Comparison of ENCODE assay signal across 9 cellular contexts in genomic region chr17:49227436-49228261, GRCh38. TPM values are rescaled to one million over a fixed set of nuclear protein-coding genes. Genes with fewer than 3 reads are reported as not detected.
DNase-seq lines count a peak whose midpoint lies in the region; ATAC-seq, FAIRE-seq and TF ChIP-seq lines count a peak whose summit lies in the region.
"Had no signal": no experiment of that assay in that cellular context is flagged by ENCODE, and none has a peak within 500 bp of the region (broad histone marks: within the 10 kb centered on the region; RNA-seq: fewer than 3 reads in every experiment).

No MANE protein-coding gene starts in this region.

- peak overlapping the region in 1 of 4 donors; percentile 77 for H3K4me3 Mint-ChIP-seq in IgD-negative memory B cell
- H3K4me3 Mint-ChIP-seq in activated T-cell treated with anti-CD3 and anti-CD28 coated beads, Interleukin-2, amount 50 U/mL, for 72 hours, result no peak overlapping the region

- H3K23ac ChIP-seq in neuronal stem cell (ENCODE audit: low read depth, low read length, poor library complexity), result no peak overlapping the region

- peaks cover 3% of the 10 kb centered on the region for H3K36me3 Mint-ChIP-seq in IgD-negative memory B cell
- no peaks in the 10 kb centered on the region for H3K36me3 Mint-ChIP-seq in activated T-cell treated with anti-CD3 and anti-CD28 coated beads, Interleukin-2, amount 50 U/mL, for 72 hours (ENCODE audit: insufficient read depth in 2 of 2)

- H3K36me3 ChIP-seq in neuronal stem cell (replicated peaks in 1 of 2; ENCODE audit: control insufficient read depth in 2 of 2, insufficient read depth in 2 of 2, low read length in 2 of 2) (no peaks in the 10 kb centered on the region), suprapubic skin (no peaks in the 10 kb centered on the region)

- H3K27me3 Mint-ChIP-seq in IgD-negative memory B cell, result peaks cover 22% of the 10 kb centered on the region
- peaks cover 55% of the 10 kb centered on the region for H3K27me3 Mint-ChIP-seq in activated T-cell treated with anti-CD3 and anti-CD28 coated beads, Interleukin-2, amount 50 U/mL, for 72 hours (ENCODE audit: low read depth)

- no peak overlapping the region for H2BK12ac ChIP-seq in neuronal stem cell (ENCODE audit: low read length)

- no peaks in the 10 kb centered on the region for H3K9me3 Mint-ChIP-seq in IgD-negative memory B cell
- no peaks in the 10 kb centered on the region for H3K9me3 Mint-ChIP-seq in activated T-cell treated with anti-CD3 and anti-CD28 coated beads, Interleukin-2, amount 50 U/mL, for 72 hours

- no peak overlapping the region for H3K18ac ChIP-seq in neuronal stem cell (ENCODE audit: low read length)

- DNase-seq in D721Med (ENCODE audit: insufficient read length, low spot score) (peak; percentile 94), RKO (ENCODE audit: low spot score) (peak; percentile 61), fibroblast of mammary gland (ENCODE audit: low read depth) (peak; percentile 64), neuronal stem cell (ENCODE audit: low spot score) (peak; percentile 66), suprapubic skin (ENCODE audit: low spot score in 2 of 2) (peak; percentile 85 to 91)
- peak; percentile 80 to 81 for DNase-seq in activated T-cell treated with anti-CD3 and anti-CD28 coated beads, Interleukin-2, amount 50 U/mL, for 72 hours

- no peak overlapping the region for H3K9ac ChIP-seq in neuronal stem cell (ENCODE audit: low read depth, low read length, poor library complexity)

- no peak overlapping the region for H2BK5ac ChIP-seq in neuronal stem cell (ENCODE audit: low read length)

- H3K27ac ChIP-seq in neuronal stem cell (replicated peaks; ENCODE audit: low read length), result no peak overlapping the region
- no peak overlapping the region for H3K27ac ChIP-seq in suprapubic skin

- no peak overlapping the region for H3K4me3 ChIP-seq in fibroblast of mammary gland (ENCODE audit: control insufficient read depth, low read depth, low read length)
- no peak overlapping the region for H3K4me3 ChIP-seq in neuronal stem cell (ENCODE audit: low read length in 2 of 2)
- no peak overlapping the region for H3K4me3 ChIP-seq in suprapubic skin

- H3K9me3 ChIP-seq in neuronal stem cell (replicated peaks in 1 of 2; ENCODE audit: control insufficient read depth in 2 of 2, insufficient read depth in 1 of 2, low read depth in 1 of 2, low read length in 2 of 2) (no peaks in the 10 kb centered on the region), suprapubic skin (no peaks in the 10 kb centered on the region)

- H4K8ac ChIP-seq in neuronal stem cell (ENCODE audit: low read depth, low read length), result no peak overlapping the region

- no peak for TF ChIP-seq POLR2A in suprapubic skin (IDR thresholded peaks at IDR 0.05)

- no peak overlapping the region for H4K91ac ChIP-seq in neuronal stem cell (ENCODE audit: low read depth, low read length, poor library complexity)

- H3K79me1 ChIP-seq in neuronal stem cell (ENCODE audit: low read depth, low read length), result no peaks in the 10 kb centered on the region

- no peak overlapping the region for H3K14ac ChIP-seq in neuronal stem cell (ENCODE audit: low read length)

- H2AK5ac ChIP-seq in neuronal stem cell (ENCODE audit: low read depth, low read length), result no peak overlapping the region

- H3K27ac Mint-ChIP-seq in IgD-negative memory B cell, result peak overlapping the region; percentile 15 to 78 (median 73)
- no peak overlapping the region for H3K27ac Mint-ChIP-seq in activated T-cell treated with anti-CD3 and anti-CD28 coated beads, Interleukin-2, amount 50 U/mL, for 72 hours

- peaks cover 4 to 18% of the 10 kb centered on the region in 2 donors for H3K4me1 ChIP-seq in neuronal stem cell (ENCODE audit: control insufficient read depth in 2 of 2, insufficient read depth in 1 of 2, low read depth in 1 of 2, low read length in 2 of 2)
- H3K4me1 ChIP-seq in suprapubic skin, result peaks cover 36% of the 10 kb centered on the region

- no peak overlapping the region for H3K4ac ChIP-seq in neuronal stem cell (ENCODE audit: low read length)

- H3K27me3 ChIP-seq in neuronal stem cell (ENCODE audit: control insufficient read depth in 3 of 3, insufficient read depth in 3 of 3, low read depth in 1 of 3, low read length in 3 of 3), result peaks cover 31 to 87% (median 82%) of the 10 kb centered on the region in 3 experiments
- H3K27me3 ChIP-seq in suprapubic skin, result peaks cover 72% of the 10 kb centered on the region

- H2AFZ ChIP-seq in neuronal stem cell (ENCODE audit: low read length), result no peak overlapping the region

- peaks cover 16 to 22% (median 20%) of the 10 kb centered on the region in 3 donors for H3K4me1 Mint-ChIP-seq in IgD-negative memory B cell
- peaks cover 39% of the 10 kb centered on the region for H3K4me1 Mint-ChIP-seq in activated T-cell treated with anti-CD3 and anti-CD28 coated beads, Interleukin-2, amount 50 U/mL, for 72 hours (ENCODE audit: low read depth)

- H3K4me2 ChIP-seq in neuronal stem cell (ENCODE audit: insufficient read depth, low read length, poor library complexity, severe bottlenecking), result no peak overlapping the region

- TF ChIP-seq CTCF in D721Med (IDR thresholded peaks at IDR 0.05; ENCODE audit: insufficient read depth, missing control alignments) (peak; percentile 98), fibroblast of mammary gland (conservative IDR thresholded peaks at IDR 0.05; ENCODE audit: control insufficient read depth, insufficient read depth, low read depth, low read length) (peak; percentile 88), suprapubic skin (IDR thresholded peaks at IDR 0.05) (peak; percentile 73 to 79)

- FAIRE-seq in D721Med (lab: Jason Lieb, UNC), result no peak

- ATAC-seq in activated T-cell treated with anti-CD3 and anti-CD28 coated beads, Interleukin-2, amount 50 U/mL, for 72 hours (replicated peaks in 1 of 2), result peak; percentile 46 to 47
- no peak for ATAC-seq in GM21360 (IDR thresholded peaks at IDR 0.05; ENCODE audit: unreplicated experiment)

- TF ChIP-seq EP300 in suprapubic skin (IDR thresholded peaks at IDR 0.05), result no peak

- no peak overlapping the region for H2BK120ac ChIP-seq in neuronal stem cell (ENCODE audit: low read depth, low read length)

- no peak overlapping the region for H2BK15ac ChIP-seq in neuronal stem cell (ENCODE audit: low read length)

- WGBS in neuronal stem cell (ENCODE audit: extremely low coverage in 2 of 2, insufficient read length in 2 of 2, insufficient replicate concordance in 1 of 2), 2 donors, result no CpG with 5 or more reads among the region's 5 CpGs
- WGBS in suprapubic skin, result 18% methylated on average over 5 of the region's 5 CpGs

RNA-seq across cellular contexts. Expression of gene PHOSPHO1, which starts 2.9 kb away (rescaled TPM):
- 1.0 TPM for polyA plus RNA-seq in IgD-negative memory B cell
- under 1 TPM in 1 of 2 donors, not detected in 1; 0.29 TPM for total RNA-seq in activated T-cell treated with anti-CD3 and anti-CD28 coated beads, Interleukin-2, amount 50 U/mL, for 72 hours
- 0.10 TPM for polyA plus RNA-seq in neuronal stem cell (2013, experiment 1 of 2)
- 0.07 TPM for polyA plus RNA-seq in neuronal stem cell (2013, experiment 2 of 2)
- total RNA-seq in suprapubic skin, result under 1 TPM in 2 of 4 donors, not detected in 2; 0.70 to 0.79 TPM
- total RNA-seq: activated CD8-positive, alpha-beta memory T cell treated with anti-CD3 and anti-CD28 coated beads for 36 hours had no signal

RNA-seq across cellular contexts. Expression of gene ABI3, which starts 17.1 kb away (rescaled TPM):
- polyA plus RNA-seq in IgD-negative memory B cell, result 34.2 TPM
- 10 to 100 TPM; 27.9 to 32.4 TPM for total RNA-seq in activated T-cell treated with anti-CD3 and anti-CD28 coated beads, Interleukin-2, amount 50 U/mL, for 72 hours
- polyA plus RNA-seq in neuronal stem cell (2013, experiment 1 of 2), result 0.22 TPM
- polyA plus RNA-seq in neuronal stem cell (2013, experiment 2 of 2), result 0.22 TPM
- 1 to 10 TPM; 2.3 to 6.7 (median 3.0) TPM for total RNA-seq in suprapubic skin

RNA-seq across cellular contexts. Expression of gene GNGT2, which starts 17.3 kb away (rescaled TPM):
- 10.3 TPM for polyA plus RNA-seq in IgD-negative memory B cell
- total RNA-seq in activated T-cell treated with anti-CD3 and anti-CD28 coated beads, Interleukin-2, amount 50 U/mL, for 72 hours, result 10 to 100 TPM; 24.6 to 27.5 TPM
- polyA plus RNA-seq in neuronal stem cell (2013, experiment 1 of 2), result 0.08 TPM
- polyA plus RNA-seq in neuronal stem cell (2013, experiment 2 of 2), result 0.11 TPM
- total RNA-seq in suprapubic skin, result 1 to 10 TPM in 1 of 4 donors, not detected in 3; 1.7 TPM

Comparison
In these comparisons a context has a peak if more than half of its experiments do, and no peak if none do; other contexts are left out.
1. RNA of gene GNGT2, which starts 17.3 kb away (total RNA-seq): 24.6 to 27.5 TPM in activated T-cell treated with anti-CD3 and anti-CD28 coated beads, Interleukin-2, amount 50 U/mL, for 72 hours; 1.7 TPM in suprapubic skin; every median in the first group is over 4 times any median in the second.
2. Peak in every context shown above with its lines, with median percentiles within 50 percentile points of each other: DNase-seq and CTCF ChIP-seq.